14 cellular contexts compared by ENCODE assay signal in the genomic region with DNA sequence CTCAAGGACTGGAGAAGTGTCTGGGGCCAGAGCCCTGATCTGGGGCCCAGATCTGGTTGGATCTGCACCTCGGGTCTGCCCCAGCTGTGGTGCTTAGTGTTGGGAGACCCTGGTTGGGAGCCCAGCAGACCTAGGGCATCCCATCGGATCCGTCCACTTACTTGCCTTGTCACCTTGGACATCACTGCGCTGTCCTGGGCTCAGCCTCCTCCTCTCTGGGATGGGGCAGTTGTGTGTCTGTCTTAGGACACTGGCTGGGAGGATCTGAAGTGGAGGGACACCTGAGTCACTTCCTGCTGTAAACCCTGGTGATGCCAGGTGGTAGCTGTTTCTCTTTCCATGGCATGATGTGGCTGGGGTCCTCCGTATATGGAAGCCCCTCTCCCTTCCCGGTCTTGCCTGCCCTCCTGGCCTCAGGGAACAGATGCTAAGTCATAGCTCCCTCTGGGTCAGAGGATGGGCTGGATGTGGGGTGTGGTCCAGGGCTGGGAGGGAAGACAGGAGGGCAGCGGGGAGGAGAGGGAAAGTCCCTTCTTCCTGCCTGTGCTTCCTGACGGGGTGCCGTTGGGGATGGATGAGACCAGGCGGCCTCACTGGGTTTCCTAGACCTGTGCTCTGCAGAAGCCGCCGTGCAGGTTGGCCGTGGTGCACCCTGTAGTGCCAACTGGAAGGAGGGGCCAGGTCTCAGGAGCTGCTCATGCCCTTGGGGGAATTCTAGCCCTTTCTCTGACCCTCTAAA. TPM values are rescaled to one million over a fixed set of nuclear protein-coding genes. Genes with fewer than 3 reads are reported as not detected.
A peak's percentile ranks its signal among the peaks of the same experiment; 100 is the strongest.
DNase-seq lines count a peak whose midpoint lies in the region; ATAC-seq and TF ChIP-seq lines count a peak whose summit lies in the region.
"Had no signal": no experiment of that assay in that cellular context is flagged by ENCODE, and none has a peak within 500 bp of the region (broad histone marks: within the 10 kb centered on the region; RNA-seq: fewer than 3 reads in every experiment).

No MANE protein-coding gene starts in this region.

- H3K27ac Mint-ChIP-seq in stimulated activated naive B cell treated with anti-CD40 and anti-IgM and Interleukin-4, amounts not matched to agents 10 μg/mL and 1 μg/mL and 100 μg/mL, for 72 hours: no peak overlapping the region
- H3K27ac Mint-ChIP-seq: activated naive CD8-positive, alpha-beta T cell treated with anti-CD3 and anti-CD28 coated beads, Interleukin-2, amount 50 U/mL, for 24 hours; activated T-cell treated with anti-CD3 and anti-CD28 coated beads, Interleukin-2, amount 50 U/mL, for 24 hours; CD8-positive, alpha-beta memory T cell; effector memory CD8-positive, alpha-beta T cell had no signal

- H3K4me3 Mint-ChIP-seq in stimulated activated naive B cell treated with anti-CD40 and anti-IgM and Interleukin-4, amounts not matched to agents 10 μg/mL and 1 μg/mL and 100 μg/mL, for 72 hours: no peak overlapping the region
- H3K4me3 Mint-ChIP-seq: activated naive CD8-positive, alpha-beta T cell treated with anti-CD3 and anti-CD28 coated beads, Interleukin-2, amount 50 U/mL, for 24 hours; activated T-cell treated with anti-CD3 and anti-CD28 coated beads, Interleukin-2, amount 50 U/mL, for 24 hours; CD8-positive, alpha-beta memory T cell; effector memory CD8-positive, alpha-beta T cell had no signal

- BruUV-seq in Panc1 (replicated peaks; lab: Mats Ljungman, UMichigan): no TSS peak

- in situ Hi-C loops in Panc1 (cut with HindIII; ENCODE audit: low pct_unique_long_range_greater_than_20kb, low sequenced_read_pairs): no loop called here

- peaks cover 0 to 6% of the 10 kb centered on the region in 2 donors for H3K4me1 Mint-ChIP-seq in stimulated activated naive B cell treated with anti-CD40 and anti-IgM and Interleukin-4, amounts not matched to agents 10 μg/mL and 1 μg/mL and 100 μg/mL, for 72 hours

- no peak for TF ChIP-seq POLR2A in prostate gland (IDR thresholded peaks at IDR 0.05)

- no peaks in the 10 kb centered on the region for H3K9me3 Mint-ChIP-seq in stimulated activated naive B cell treated with anti-CD40 and anti-IgM and Interleukin-4, amounts not matched to agents 10 μg/mL and 1 μg/mL and 100 μg/mL, for 72 hours
- H3K9me3 Mint-ChIP-seq: activated naive CD8-positive, alpha-beta T cell treated with anti-CD3 and anti-CD28 coated beads, Interleukin-2, amount 50 U/mL, for 24 hours; activated T-cell treated with anti-CD3 and anti-CD28 coated beads, Interleukin-2, amount 50 U/mL, for 24 hours; CD8-positive, alpha-beta memory T cell; effector memory CD8-positive, alpha-beta T cell had no signal

- no peaks in the 10 kb centered on the region for H3K36me3 ChIP-seq in Panc1 (ENCODE audit: control insufficient read depth, insufficient read depth, low read length)
- H3K36me3 ChIP-seq in prostate gland: no peaks in the 10 kb centered on the region

- DNase-seq in Panc1 (ENCODE audit: low read depth, low spot score) (no peak), right cardiac atrium (peak; percentile 9 to 37 (median 36)), prostate gland (ENCODE audit: low spot score) (no peak)
- DNase-seq in stimulated activated naive B cell treated with anti-CD40 and anti-IgM and Interleukin-4, amounts not matched to agents 10 μg/mL and 1 μg/mL and 100 μg/mL, for 72 hours: no peak
- DNase-seq in activated naive CD4-positive, alpha-beta T cell (lab: John Stamatoyannopoulos, UW): no peak

- 60% methylated on average over 13 of the region's 13 CpGs for WGBS in right cardiac atrium
- 75% methylated on average over 12 of the region's 13 CpGs for WGBS in prostate gland

- H3K4me1 ChIP-seq in Panc1 (ENCODE audit: control insufficient read depth, insufficient read depth, low read length) (peaks cover 18% of the 10 kb centered on the region; the same call in 1 of the 2 replicates), right cardiac atrium (ENCODE audit: control insufficient read depth, insufficient read depth, low read length) (no peaks in the 10 kb centered on the region), prostate gland (replicated peaks) (peaks cover 10% of the 10 kb centered on the region)

- no peak for TF ChIP-seq CTCF in Panc1 (IDR thresholded peaks at IDR 0.05)
- TF ChIP-seq CTCF in prostate gland (IDR thresholded peaks at IDR 0.05): no peak

- H3K9me3 ChIP-seq in Panc1 (ENCODE audit: control insufficient read depth, insufficient read depth, low read depth, low read length) (no peaks in the 10 kb centered on the region), right cardiac atrium (ENCODE audit: control insufficient read depth, low read length) (no peaks in the 10 kb centered on the region), prostate gland (no peaks in the 10 kb centered on the region)

- H3K27me3 Mint-ChIP-seq in stimulated activated naive B cell treated with anti-CD40 and anti-IgM and Interleukin-4, amounts not matched to agents 10 μg/mL and 1 μg/mL and 100 μg/mL, for 72 hours: peaks cover 0 to 5% of the 10 kb centered on the region in 2 donors
- H3K27me3 Mint-ChIP-seq: activated naive CD8-positive, alpha-beta T cell treated with anti-CD3 and anti-CD28 coated beads, Interleukin-2, amount 50 U/mL, for 24 hours; activated T-cell treated with anti-CD3 and anti-CD28 coated beads, Interleukin-2, amount 50 U/mL, for 24 hours; effector memory CD8-positive, alpha-beta T cell had no signal

- H3K27ac ChIP-seq in Panc1 (ENCODE audit: low read length) (no peak overlapping the region), right cardiac atrium (ENCODE audit: low read length) (no peak overlapping the region), prostate gland (no peak overlapping the region)

- intact Hi-C loops in Panc1 (cut with micrococcal nuclease; ENCODE audit: unreplicated experiment) (loop anchor here (1.0 kb wide), 1 partner anchor 43 kb away; no protein-coding TSS in a partner anchor), right cardiac atrium (cut with DNase I) (loop anchor here (1.0 to 10.0 kb wide), 4 partner anchors 43 to 356 kb away; no protein-coding TSS in a partner anchor), prostate gland (cut with DNase I) (loop anchor here (1.0 to 10.0 kb wide), 2 partner anchors 43 to 166 kb away; no protein-coding TSS in a partner anchor)

- peak; percentile 14 for ATAC-seq in GM19452 (IDR thresholded peaks at IDR 0.05; ENCODE audit: unreplicated experiment)
- ATAC-seq in Panc1: peak; percentile 47
- ATAC-seq in right cardiac atrium: no peak
- ATAC-seq in stimulated activated naive B cell treated with anti-CD40 and anti-IgM and Interleukin-4, amounts not matched to agents 10 μg/mL and 1 μg/mL and 100 μg/mL, for 72 hours (replicated peaks): peak; percentile 4 to 9
- no peak for ATAC-seq in GM18909 (IDR thresholded peaks at IDR 0.05; ENCODE audit: poor library complexity, unreplicated experiment)

- no peaks in the 10 kb centered on the region for H3K36me3 Mint-ChIP-seq in stimulated activated naive B cell treated with anti-CD40 and anti-IgM and Interleukin-4, amounts not matched to agents 10 μg/mL and 1 μg/mL and 100 μg/mL, for 72 hours
- H3K36me3 Mint-ChIP-seq: CD8-positive, alpha-beta memory T cell had no signal

- CTCF ChIA-PET in Panc1 (lab: Charles Lee): interaction anchor here (0.6 to 3.0 kb wide), 25 partner anchors 8 to 492 kb away, joined by 3 to 80 read pairs (median 6); a partner anchor contains a TSS

- POLR2A ChIA-PET in Panc1 (lab: Charles Lee): no interaction called here

- H3K27me3 ChIP-seq in Panc1 (ENCODE audit: control insufficient read depth, insufficient read depth, low read length) (no peaks in the 10 kb centered on the region), right cardiac atrium (ENCODE audit: control insufficient read depth, insufficient read depth) (no peaks in the 10 kb centered on the region), prostate gland (replicated peaks; ENCODE audit: insufficient read depth) (no peaks in the 10 kb centered on the region)

- H3K4me3 ChIP-seq in Panc1 (ENCODE audit: low read depth in 2 of 2, low read length in 2 of 2): no peak overlapping the region
- no peak overlapping the region for H3K4me3 ChIP-seq in right cardiac atrium (ENCODE audit: low read length)
- no peak overlapping the region for H3K4me3 ChIP-seq in prostate gland
- H3K4me3 ChIP-seq: smooth muscle cell had no signal

RNA-seq across cellular contexts. Expression of a gene that starts 12.1 kb away (rescaled TPM):
- 1.5 TPM for total RNA-seq in Panc1 (2021; ENCODE audit: unreplicated experiment)
- 0.93 TPM for polyA plus RNA-seq in Panc1 (2012; ENCODE audit: insufficient read length)
- total RNA-seq in right cardiac atrium: not detected
- polyA plus RNA-seq in right cardiac atrium: not detected
- 1 to 10 TPM in 1 of 2 donors, not detected in 1; 8.0 TPM for total RNA-seq in prostate gland
- total RNA-seq: CD8-positive, alpha-beta memory T cell; fibroblast of villous mesenchyme; omental fat pad; smooth muscle cell had no signal
- polyA plus RNA-seq: CD8-positive, alpha-beta memory T cell; smooth muscle cell had no signal

RNA-seq across cellular contexts. Expression of a gene that starts 23.8 kb away (rescaled TPM):
- total RNA-seq in Panc1 (2021; ENCODE audit: unreplicated experiment) (17.3 TPM), right cardiac atrium (1 to 10 TPM; 4.6 to 6.9 (median 5.5) TPM), prostate gland (10 to 100 TPM; 28.6 to 83.5 TPM)
- 24.6 TPM for polyA plus RNA-seq in Panc1 (2012; ENCODE audit: insufficient read length)
- 2.9 TPM for polyA plus RNA-seq in right cardiac atrium

RNA-seq across cellular contexts. Expression of a gene that starts 37.5 kb away (rescaled TPM):
- total RNA-seq in Panc1 (2021; ENCODE audit: unreplicated experiment): 1.3 TPM
- polyA plus RNA-seq in Panc1 (2012; ENCODE audit: insufficient read length): 1.9 TPM
- 1 to 10 TPM; 5.7 to 8.6 (median 6.8) TPM for total RNA-seq in right cardiac atrium
- 2.4 TPM for polyA plus RNA-seq in right cardiac atrium
- total RNA-seq in prostate gland: 100 to 1,000 TPM in 1 of 2 donors, 1 to 10 TPM in 1; 3.1 to 102 TPM

RNA-seq across cellular contexts. Expression of a gene that starts 56.3 kb away (rescaled TPM):
- total RNA-seq in Panc1 (2021; ENCODE audit: unreplicated experiment) (1.2 TPM), right cardiac atrium (not detected), prostate gland (under 1 TPM in 1 of 2 donors, not detected in 1; 0.46 TPM)
- 0.48 TPM for polyA plus RNA-seq in Panc1 (2012; ENCODE audit: insufficient read length)
- polyA plus RNA-seq in right cardiac atrium: not detected
- total RNA-seq: CD8-positive, alpha-beta memory T cell; fibroblast of villous mesenchyme; omental fat pad had no signal
- polyA plus RNA-seq: CD8-positive, alpha-beta memory T cell had no signal

Comparison
In these comparisons a context has a peak if more than half of its experiments do, and no peak if none do; other contexts are left out.
1. ATAC-seq: peak in GM19452 (single experiment), Panc1 (single experiment) and stimulated activated naive B cell treated with anti-CD40 and anti-IgM and Interleukin-4, amounts not matched to agents 10 μg/mL and 1 μg/mL and 100 μg/mL, for 72 hours (2 of 2); none in right cardiac atrium (0 of 2) and GM18909 (single experiment).
2. DNase-seq: peak in right cardiac atrium (3 of 3); none in Panc1 (single experiment), stimulated activated naive B cell treated with anti-CD40 and anti-IgM and Interleukin-4, amounts not matched to agents 10 μg/mL and 1 μg/mL and 100 μg/mL, for 72 hours (single experiment), prostate gland (single experiment) and activated naive CD4-positive, alpha-beta T cell (0 of 4).